ENCODE assay signal across 26 cellular contexts in the genomic region with DNA sequence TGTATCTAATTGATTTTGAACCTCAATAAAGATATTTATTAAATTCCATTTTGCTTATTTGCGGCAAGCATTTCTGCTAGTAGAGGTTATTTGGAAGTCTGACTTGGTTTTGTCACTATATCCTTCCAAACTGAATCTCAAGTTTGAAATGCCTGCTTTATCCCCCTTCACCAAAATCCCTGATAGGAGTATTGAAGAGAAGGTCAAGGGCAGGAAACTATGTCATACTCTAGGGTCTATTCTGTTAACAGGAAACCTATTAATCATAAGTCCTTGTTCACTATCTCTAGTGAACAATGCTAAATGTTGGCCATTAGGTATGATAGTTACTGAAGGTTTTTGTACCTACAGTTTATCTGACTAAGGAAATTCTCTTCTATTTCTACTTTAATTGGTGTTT. TPM values are rescaled to one million over a fixed set of nuclear protein-coding genes. Genes with fewer than 3 reads are reported as not detected.
DNase-seq lines count a peak whose midpoint lies in the region; ATAC-seq and TF ChIP-seq lines count a peak whose summit lies in the region.
"Had no signal": no experiment of that assay in that cellular context is flagged by ENCODE, and none has a peak within 500 bp of the region (broad histone marks: within the 10 kb centered on the region; RNA-seq: fewer than 3 reads in every experiment).

No MANE protein-coding gene starts in this region.

- no TSS peak for BruUV-seq in HCT116 (replicated peaks; lab: Mats Ljungman, UMichigan)

- TF ChIP-seq RAD21 in HCT116 (IDR thresholded peaks at IDR 0.05; ENCODE audit: low read depth): no peak

- no peaks in the 10 kb centered on the region for H3K4me1 Mint-ChIP-seq in neural progenitor cell
- H3K4me1 Mint-ChIP-seq: activated CD4-positive, alpha-beta T cell treated with anti-CD3 and anti-CD28 coated beads, Interleukin-2, amount 10 ng/mL, durations not matched to agents 7 days and 5 days; activated CD8-positive, alpha-beta memory T cell treated with anti-CD3 and anti-CD28 coated beads, Interleukin-2, amount 10 ng/mL, durations not matched to agents 7 days and 5 days; memory B cell; naive B cell had no signal

- no peak overlapping the region for H3K4me3 Mint-ChIP-seq in neural progenitor cell
- H3K4me3 Mint-ChIP-seq: activated CD4-positive, alpha-beta T cell treated with anti-CD3 and anti-CD28 coated beads, Interleukin-2, amount 10 ng/mL, durations not matched to agents 7 days and 5 days; activated CD8-positive, alpha-beta memory T cell treated with anti-CD3 and anti-CD28 coated beads, Interleukin-2, amount 10 ng/mL, durations not matched to agents 7 days and 5 days; activated T-helper 1 cell treated with anti-CD3 and anti-CD28 coated beads, Interleukin-12 subunit alpha, Interleukin-12 subunit beta, Interleukin-2, Interleukin-4 antibody, amounts not matched to agents 30 ng/mL and 10 ng/mL and 1 ng/mL, durations not matched to agents 14 hours and 24 hours and 36 hours; CD4-positive, alpha-beta T cell; memory B cell; naive B cell had no signal

- H3K27me3 ChIP-seq in HCT116 (ENCODE audit: insufficient read depth, low read length): no peaks in the 10 kb centered on the region
- H3K27me3 ChIP-seq in adipocyte (replicated peaks; ENCODE audit: control insufficient read depth, insufficient read depth, low read length): no peaks in the 10 kb centered on the region
- no peaks in the 10 kb centered on the region for H3K27me3 ChIP-seq in foreskin keratinocyte
- H3K27me3 ChIP-seq in gastrocnemius medialis: no peaks in the 10 kb centered on the region
- no peaks in the 10 kb centered on the region for H3K27me3 ChIP-seq in upper lobe of right lung
- no peaks in the 10 kb centered on the region for H3K27me3 ChIP-seq in neural progenitor cell
- H3K27me3 ChIP-seq: thyroid gland had no signal

- TF ChIP-seq POLR2A in HCT116 (IDR thresholded peaks at IDR 0.05; ENCODE audit: borderline replicate concordance, extremely low read depth, insufficient read depth, insufficient read length): no peak
- TF ChIP-seq POLR2A in gastrocnemius medialis (IDR thresholded peaks at IDR 0.05): no peak

- no peaks in the 10 kb centered on the region for H3K9me3 Mint-ChIP-seq in neural progenitor cell
- H3K9me3 Mint-ChIP-seq: activated CD4-positive, alpha-beta T cell treated with anti-CD3 and anti-CD28 coated beads, Interleukin-2, amount 10 ng/mL, durations not matched to agents 7 days and 5 days; activated T-helper 1 cell treated with anti-CD3 and anti-CD28 coated beads, Interleukin-12 subunit alpha, Interleukin-12 subunit beta, Interleukin-2, Interleukin-4 antibody, amounts not matched to agents 30 ng/mL and 10 ng/mL and 1 ng/mL, durations not matched to agents 14 hours and 24 hours and 36 hours; naive B cell had no signal

- peak overlapping the region; percentile 29 for H3K9ac ChIP-seq in HCT116 (ENCODE audit: low read length)
- H3K9ac ChIP-seq in adipocyte (ENCODE audit: low read length): peak overlapping the region; percentile 82
- H3K9ac ChIP-seq in neural progenitor cell: no peak overlapping the region

- H3K36me3 ChIP-seq in HCT116 (ENCODE audit: control insufficient read depth in 1 of 2, insufficient read depth in 2 of 2, low read length in 2 of 2) (no peaks in the 10 kb centered on the region), adipocyte (ENCODE audit: control insufficient read depth, insufficient read depth, low read length, severe bottlenecking) (no peaks in the 10 kb centered on the region), gastrocnemius medialis (no peaks in the 10 kb centered on the region), upper lobe of right lung (no peaks in the 10 kb centered on the region), neural progenitor cell (no peaks in the 10 kb centered on the region)
- H3K36me3 ChIP-seq: thyroid gland had no signal

- RAD21 ChIA-PET in HCT116 (lab: Charles Lee; ENCODE audit: low non-redundant PET in 1 of 2, low total read pairs in 2 of 2, uncharacterized antibody in 2 of 2, unreplicated experiment in 2 of 2): no interaction called here

- H3K79me2 ChIP-seq in HCT116 (ENCODE audit: insufficient read depth, low read length) (no peaks in the 10 kb centered on the region), neural progenitor cell (ENCODE audit: low read depth) (no peaks in the 10 kb centered on the region)

- CTCF ChIA-PET in HCT116 (lab: Charles Lee): no interaction called here

- intact Hi-C loops in HCT116 (cut with micrococcal nuclease): no loop called here
- intact Hi-C loops in gastrocnemius medialis (cut with DNase I; ENCODE audit: low total_unique reads): loop anchor here (10.0 kb wide), 1 partner anchor 414 kb away; a partner anchor contains a TSS
- intact Hi-C loops in upper lobe of right lung (cut with DNase I): no loop called here

- ATAC-seq in HCT116 (no peak), foreskin keratinocyte (no peak), gastrocnemius medialis (no peak), upper lobe of right lung (no peak)
- ATAC-seq: activated CD8-positive, alpha-beta memory T cell treated with anti-CD3 and anti-CD28 coated beads, Interleukin-2, amount 10 ng/mL, durations not matched to agents 7 days and 5 days; activated naive CD4-positive, alpha-beta T cell treated with anti-CD3 and anti-CD28 coated beads, Interleukin-2, amount 50 U/mL, for 72 hours; stimulated activated naive CD8-positive, alpha-beta T cell treated with anti-CD3 and anti-CD28 coated beads, Interleukin-15, Interleukin-2, amounts not matched to agents 100 U/mL and 50 U/mL, for 24 hours had no signal

- in situ Hi-C loops in gastrocnemius medialis (cut with MboI; ENCODE audit: low sequenced_read_pairs in 4 of 4): no loop called here

- no peaks in the 10 kb centered on the region for H3K9me3 ChIP-seq in HCT116 (ENCODE audit: control insufficient read depth in 1 of 2, insufficient read depth in 1 of 2, low read depth in 1 of 2, low read length in 2 of 2)
- H3K9me3 ChIP-seq in adipocyte (ENCODE audit: control insufficient read depth, low read length): no peaks in the 10 kb centered on the region
- no peaks in the 10 kb centered on the region for H3K9me3 ChIP-seq in gastrocnemius medialis
- H3K9me3 ChIP-seq in upper lobe of right lung: no peaks in the 10 kb centered on the region
- no peaks in the 10 kb centered on the region for H3K9me3 ChIP-seq in neural progenitor cell (ENCODE audit: low read depth)
- H3K9me3 ChIP-seq: thyroid gland had no signal

- DNase-seq in HCT116 (ENCODE audit: low read depth, low spot score): no peak
- DNase-seq in adipocyte (ENCODE audit: low read depth): no peak
- no peak for DNase-seq in foreskin keratinocyte
- DNase-seq in gastrocnemius medialis: no peak
- no peak for DNase-seq in upper lobe of right lung
- DNase-seq in neural progenitor cell (ENCODE audit: low spot score): no peak
- DNase-seq in midbrain (lab: John Stamatoyannopoulos, UW): no peak
- DNase-seq: activated CD4-positive, alpha-beta T cell treated with anti-CD3 and anti-CD28 coated beads, Interleukin-2, amount 10 ng/mL, durations not matched to agents 7 days and 5 days; activated CD8-positive, alpha-beta memory T cell treated with anti-CD3 and anti-CD28 coated beads, Interleukin-2, amount 10 ng/mL, durations not matched to agents 7 days and 5 days; CD4-positive, alpha-beta T cell; cerebellar nuclear complex; EL; foreskin melanocyte; HCEC 1CT; hypothalamus; naive B cell; NCI-H1092 treated with DMSO at 0.1 percent for 48 hours; NCI-H1930; NCI-H2227 treated with DMSO at 0.1 percent for 48 hours; occipital lobe; stimulated activated naive CD8-positive, alpha-beta T cell treated with anti-CD3 and anti-CD28 coated beads, Interleukin-15, Interleukin-2, amounts not matched to agents 100 U/mL and 50 U/mL, for 24 hours; T-helper 9 cell; thyroid gland had no signal

- POLR2A ChIA-PET in HCT116 (lab: Charles Lee): no interaction called here

- H3K27ac Mint-ChIP-seq in neural progenitor cell: no peak overlapping the region
- H3K27ac Mint-ChIP-seq: activated CD4-positive, alpha-beta T cell treated with anti-CD3 and anti-CD28 coated beads, Interleukin-2, amount 10 ng/mL, durations not matched to agents 7 days and 5 days; activated CD8-positive, alpha-beta memory T cell treated with anti-CD3 and anti-CD28 coated beads, Interleukin-2, amount 10 ng/mL, durations not matched to agents 7 days and 5 days; activated naive CD4-positive, alpha-beta T cell treated with anti-CD3 and anti-CD28 coated beads, Interleukin-2, amount 50 U/mL, for 72 hours; activated T-helper 1 cell treated with anti-CD3 and anti-CD28 coated beads, Interleukin-12 subunit alpha, Interleukin-12 subunit beta, Interleukin-2, Interleukin-4 antibody, amounts not matched to agents 30 ng/mL and 10 ng/mL and 1 ng/mL, durations not matched to agents 14 hours and 24 hours and 36 hours; CD4-positive, alpha-beta T cell; memory B cell; naive B cell had no signal

- H3K4me3 ChIP-seq in HCT116 (replicated peaks in 1 of 2; ENCODE audit: low read depth in 1 of 2, low read length in 2 of 2) (no peak overlapping the region), adipocyte (ENCODE audit: low read length) (no peak overlapping the region), gastrocnemius medialis (no peak overlapping the region), upper lobe of right lung (no peak overlapping the region), neural progenitor cell (no peak overlapping the region)
- H3K4me3 ChIP-seq: thyroid gland had no signal

- H4K20me1 ChIP-seq in HCT116 (ENCODE audit: insufficient read depth): no peaks in the 10 kb centered on the region
- H4K20me1 ChIP-seq in neural progenitor cell (ENCODE audit: low read depth): no peaks in the 10 kb centered on the region

- TF ChIP-seq CTCF in HCT116 (IDR thresholded peaks at IDR 0.05 in 2 of 3, conservative IDR thresholded peaks at IDR 0.05 in 1 of 3; ENCODE audit: borderline replicate concordance in 1 of 3, insufficient read depth in 1 of 3, low read depth in 2 of 3, low read length in 2 of 3) (no peak), foreskin keratinocyte (conservative IDR thresholded peaks at IDR 0.05) (no peak), gastrocnemius medialis (IDR thresholded peaks at IDR 0.05 in 4 of 5, conservative IDR thresholded peaks at IDR 0.05 in 1 of 5) (no peak), upper lobe of right lung (IDR thresholded peaks at IDR 0.05) (no peak), neural progenitor cell (IDR thresholded peaks at IDR 0.05) (no peak)

- H3K27ac ChIP-seq in HCT116 (ENCODE audit: low read depth, low read length): peak overlapping the region; percentile 85; the same call in 1 of the 2 replicates
- peak overlapping the region; percentile 86 for H3K27ac ChIP-seq in foreskin keratinocyte
- H3K27ac ChIP-seq in gastrocnemius medialis: peak overlapping the region; percentile 79 to 85 (median 82)
- H3K27ac ChIP-seq in upper lobe of right lung: no peak overlapping the region
- H3K27ac ChIP-seq in neural progenitor cell: no peak overlapping the region

- H3K27me3 Mint-ChIP-seq in neural progenitor cell (ENCODE audit: insufficient read depth, low read depth): no peaks in the 10 kb centered on the region
- H3K27me3 Mint-ChIP-seq: activated CD4-positive, alpha-beta T cell treated with anti-CD3 and anti-CD28 coated beads, Interleukin-2, amount 10 ng/mL, durations not matched to agents 7 days and 5 days; activated CD8-positive, alpha-beta memory T cell treated with anti-CD3 and anti-CD28 coated beads, Interleukin-2, amount 10 ng/mL, durations not matched to agents 7 days and 5 days; memory B cell had no signal

- H3K4me1 ChIP-seq in HCT116 (ENCODE audit: control insufficient read depth in 1 of 2, insufficient read depth in 2 of 2, low read length in 2 of 2) (peaks cover 23 to 42% of the 10 kb centered on the region in 2 experiments), adipocyte (ENCODE audit: control insufficient read depth, insufficient read depth, low read length) (peaks cover 40% of the 10 kb centered on the region), foreskin keratinocyte (peaks cover 26% of the 10 kb centered on the region), gastrocnemius medialis (peaks cover 25 to 32% of the 10 kb centered on the region in 2 donors), upper lobe of right lung (peaks cover 8% of the 10 kb centered on the region), neural progenitor cell (no peaks in the 10 kb centered on the region)

- H3K9me2 ChIP-seq in HCT116 (ENCODE audit: insufficient read depth): no peaks in the 10 kb centered on the region

- H3F3A ChIP-seq in neural progenitor cell (ENCODE audit: low read depth): no peaks in the 10 kb centered on the region

- H2AFZ ChIP-seq in HCT116 (ENCODE audit: low read depth, low read length, poor library complexity, severe bottlenecking) (peak overlapping the region; percentile 91), neural progenitor cell (replicated peaks) (no peak overlapping the region)

- peak overlapping the region; percentile 66; the same call in 1 of the 2 replicates for H3K4me2 ChIP-seq in HCT116 (ENCODE audit: low read length)
- no peak overlapping the region for H3K4me2 ChIP-seq in neural progenitor cell

- H3K36me3 Mint-ChIP-seq in neural progenitor cell: no peaks in the 10 kb centered on the region
- H3K36me3 Mint-ChIP-seq: activated CD8-positive, alpha-beta memory T cell treated with anti-CD3 and anti-CD28 coated beads, Interleukin-2, amount 10 ng/mL, durations not matched to agents 7 days and 5 days; activated naive CD4-positive, alpha-beta T cell treated with anti-CD3 and anti-CD28 coated beads, Interleukin-2, amount 50 U/mL, for 72 hours; memory B cell; naive B cell had no signal

RNA-seq across cellular contexts. Expression of a gene that starts 11.5 kb away (rescaled TPM):
- not detected for total RNA-seq in HCT116 (2021; ENCODE audit: unreplicated experiment)
- not detected in 2 replicates for polyA plus RNA-seq in HCT116 (2012)
- not detected in 2 replicates for total RNA-seq in foreskin keratinocyte
- not detected in 2 replicates for polyA plus RNA-seq in foreskin keratinocyte
- total RNA-seq in gastrocnemius medialis: not detected
- total RNA-seq in upper lobe of right lung: not detected
- total RNA-seq in neural progenitor cell (ENCODE audit: low replicate concordance): not detected in 2 replicates
- total RNA-seq: activated CD4-positive, alpha-beta T cell treated with anti-CD3 and anti-CD28 coated beads, Interleukin-2, amount 10 ng/mL, durations not matched to agents 7 days and 5 days; activated CD8-positive, alpha-beta memory T cell treated with anti-CD3 and anti-CD28 coated beads, Interleukin-2, amount 10 ng/mL, durations not matched to agents 7 days and 5 days; activated naive CD4-positive, alpha-beta T cell treated with anti-CD3 and anti-CD28 coated beads, Interleukin-2, amount 50 U/mL, for 72 hours; activated T-helper 1 cell treated with anti-CD3 and anti-CD28 coated beads, Interleukin-12 subunit alpha, Interleukin-12 subunit beta, Interleukin-2, Interleukin-4 antibody, amounts not matched to agents 30 ng/mL and 10 ng/mL and 1 ng/mL, durations not matched to agents 14 hours and 24 hours and 36 hours; CD4-positive, alpha-beta T cell; occipital lobe; thyroid gland had no signal

Comparison
In these comparisons a context has a peak if more than half of its experiments do, and no peak if none do; other contexts are left out.
1. H3K27ac ChIP-seq: peak in HCT116 (single experiment), foreskin keratinocyte (single experiment) and gastrocnemius medialis (4 of 4); none in upper lobe of right lung (single experiment) and neural progenitor cell (single experiment).